8 cellular contexts compared by ENCODE assay signal in genomic region chr3:148991219-148992026, GRCh38.
A peak's percentile ranks its signal among the peaks of the same experiment; 100 is the strongest.
DNase-seq lines count a peak whose midpoint lies in the region; ATAC-seq and TF ChIP-seq lines count a peak whose summit lies in the region.

Gene GYG1 (plus strand): TSS chr3:148991540. CDS start chr3:148991641, 101 bp downstream.

- in situ Hi-C loops in ACHN (cut with HindIII; ENCODE audit: low pct_ligation_motif_present, low pct_unique_long_range_greater_than_20kb, low sequenced_read_pairs), result no loop called here

- peak; percentile 26 for TF ChIP-seq CTCF in choroid plexus epithelial cell (conservative IDR thresholded peaks at IDR 0.05; ENCODE audit: low read depth, low read length)

- DNase-seq in ACHN, result peak; percentile 81
- peak; percentile 6 for DNase-seq in NCI-H2227 treated with DMSO at 0.1 percent for 48 hours (lab: John Stamatoyannopoulos, UW)
- DNase-seq in activated CD4-positive, alpha-beta T cell treated with anti-CD3 and anti-CD28 coated beads for 24 hours (ENCODE audit: low read depth in 2 of 2), result peak; percentile 54 to 62
- DNase-seq in choroid plexus epithelial cell (ENCODE audit: low read depth), result peak; percentile 87
- DNase-seq in kidney glomerular epithelial cell (lab: John Stamatoyannopoulos, UW), result peak; percentile 37
- peak; percentile 51 to 67 (median 61) for DNase-seq in stimulated activated CD4-positive, alpha-beta T cell treated with anti-CD3 and anti-CD28 coated beads, Interleukin-1b, Interleukin-23, amount 100 ng/mL, for 24 hours (ENCODE audit: low read depth in 4 of 4, low spot score in 1 of 4)

- ATAC-seq in GM18520 (IDR thresholded peaks at IDR 0.05; ENCODE audit: unreplicated experiment) (peak; percentile 90), HG03060 (IDR thresholded peaks at IDR 0.05; ENCODE audit: low read depth, unreplicated experiment) (peak; percentile 62)

- peak within 1 kb of the TSS; percentile 81 for H3K4me3 ChIP-seq in choroid plexus epithelial cell (ENCODE audit: low read depth, low read length)

Comparison
In these comparisons a context has a peak if more than half of its experiments do, and no peak if none do; other contexts are left out.
1. Peak in every context shown above with its lines: DNase-seq, ATAC-seq and H3K4me3 ChIP-seq.
2. DNase-seq: peak in every context shown above with its lines; median percentile 87 in choroid plexus epithelial cell; 81 in ACHN; 61 in stimulated activated CD4-positive, alpha-beta T cell treated with anti-CD3 and anti-CD28 coated beads, Interleukin-1b, Interleukin-23, amount 100 ng/mL, for 24 hours; 58 in activated CD4-positive, alpha-beta T cell treated with anti-CD3 and anti-CD28 coated beads for 24 hours; 37 in kidney glomerular epithelial cell; 6 in NCI-H2227 treated with DMSO at 0.1 percent for 48 hours.